Comparison of ENCODE assay signal across 22 cellular contexts in the genomic region with DNA sequence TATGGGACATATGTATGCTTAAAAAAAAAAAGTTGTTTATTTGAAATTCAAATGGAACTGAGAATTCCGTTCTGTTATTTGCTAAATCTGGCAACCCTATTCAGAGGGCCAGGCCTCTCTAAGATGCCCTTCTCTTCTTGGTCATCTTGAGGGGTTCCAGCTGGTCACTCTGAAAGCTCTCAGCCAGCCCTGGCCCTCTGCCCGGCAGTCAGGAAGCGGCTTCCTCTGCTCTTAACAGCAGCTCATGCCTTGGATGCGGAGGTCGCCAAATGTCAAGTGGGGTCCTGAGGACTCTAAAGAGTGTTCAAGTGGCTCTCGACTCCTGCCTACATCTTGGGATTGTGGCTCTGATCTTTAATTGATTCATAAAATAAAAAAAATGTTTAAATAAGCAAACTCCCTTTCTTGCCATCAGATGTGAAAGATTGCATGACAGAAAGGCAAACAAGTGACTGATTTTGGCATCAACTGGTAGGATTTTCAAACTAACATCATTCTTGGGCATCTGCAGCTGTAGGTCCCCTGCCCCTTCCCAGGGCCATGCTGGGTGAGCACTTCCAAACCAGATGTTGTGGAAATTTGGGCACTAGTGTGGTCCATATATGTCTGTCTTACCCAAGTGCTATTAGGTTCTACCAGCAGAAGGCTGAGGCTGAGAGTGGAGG.
DNase-seq lines count a peak whose midpoint lies in the region; ATAC-seq and TF ChIP-seq lines count a peak whose summit lies in the region.
"Had no signal": no experiment of that assay in that cellular context is flagged by ENCODE, and none has a peak within 500 bp of the region (broad histone marks: within the 10 kb centered on the region; RNA-seq: fewer than 3 reads in every experiment).

No MANE protein-coding gene starts in this region.

- no peaks in the 10 kb centered on the region for H3K27me3 ChIP-seq in lung (ENCODE audit: control insufficient read depth, insufficient read depth)
- H3K27me3 ChIP-seq: adrenal gland, breast epithelium had no signal

- peak; percentile 37 for DNase-seq in G401 (ENCODE audit: low spot score)
- peak; percentile 27 for DNase-seq in NCI-H1092 (lab: John Stamatoyannopoulos, UW)
- peak; percentile 21 for DNase-seq in fibroblast of gingiva (ENCODE audit: low read depth)
- peak; percentile 93 for DNase-seq in lung (ENCODE audit: low spot score)
- no peak for DNase-seq in HK-2 (ENCODE audit: unreplicated experiment)
- DNase-seq in foreskin melanocyte, result no peak
- DNase-seq: activated CD8-positive, alpha-beta T cell treated with anti-CD3 and anti-CD28 coated beads, Interleukin-2, amount 10 ng/mL, durations not matched to agents 7 days and 5 days; activated T-cell treated with anti-CD3 and anti-CD28 coated beads, Interleukin-2, amount 50 U/mL, for 1 hour; CD4-positive, alpha-beta T cell; H7; KBM-7; MV-4-11; NCI-H2081; NCI-H524 treated with DMSO at 0.1 percent for 48 hours; stimulated activated CD4-positive, alpha-beta T cell treated with anti-CD3 and anti-CD28 coated beads, Interleukin-2, amount 100 ng/mL, for 24 hours had no signal

- no peak overlapping the region for H3K4me3 ChIP-seq in lung
- H3K4me3 ChIP-seq: adrenal gland, breast epithelium, skin epidermis had no signal

- peaks cover 0 to 2% of the 10 kb centered on the region in 2 donors for H3K9me3 ChIP-seq in lung (ENCODE audit: control insufficient read depth in 2 of 2, insufficient read depth in 1 of 2, low read length in 1 of 2)
- H3K9me3 ChIP-seq: adrenal gland, breast epithelium had no signal

- ATAC-seq in lung (ENCODE audit: insufficient read depth, low FRiP score) (peak; percentile 11), HG03432 (IDR thresholded peaks at IDR 0.05; ENCODE audit: unreplicated experiment) (no peak), HG02798 (IDR thresholded peaks at IDR 0.05; ENCODE audit: poor library complexity, unreplicated experiment) (no peak)
- ATAC-seq: activated CD8-positive, alpha-beta T cell treated with anti-CD3 and anti-CD28 coated beads, Interleukin-2, amount 10 ng/mL, durations not matched to agents 7 days and 5 days; left colon; stimulated activated effector memory CD8-positive, alpha-beta T cell treated with anti-CD3 and anti-CD28 coated beads, Interleukin-12 subunit alpha, Interleukin-12 subunit beta, amount 100 ng/mL, for 72 hours had no signal

- no peaks in the 10 kb centered on the region for H3K36me3 ChIP-seq in lung (ENCODE audit: control insufficient read depth in 2 of 2, insufficient read depth in 2 of 2, low read length in 2 of 2)
- H3K36me3 ChIP-seq: adrenal gland, breast epithelium had no signal

- H3K27ac ChIP-seq in lung (ENCODE audit: low read depth in 1 of 2, low read length in 1 of 2), result no peak overlapping the region
- H3K27ac ChIP-seq: adrenal gland, breast epithelium, skin epidermis had no signal

- no peaks in the 10 kb centered on the region for H3K4me1 ChIP-seq in lung (ENCODE audit: control insufficient read depth in 2 of 2, insufficient read depth in 2 of 2, low read length in 2 of 2)
- H3K4me1 ChIP-seq: adrenal gland had no signal

- in situ Hi-C loops in G401 (cut with HindIII; ENCODE audit: low sequenced_read_pairs), result no loop called here

- no peak for TF ChIP-seq CTCF in lung (IDR thresholded peaks at IDR 0.05; ENCODE audit: control extremely low read depth, extremely low read depth)

- WGBS in lung, 2 donors, result 37 to 65% methylated on average over 6 of the region's 6 CpGs

Comparison
In these comparisons a context has a peak if more than half of its experiments do, and no peak if none do; other contexts are left out.
1. DNase-seq: peak in G401 (single experiment), NCI-H1092 (single experiment), fibroblast of gingiva (single experiment) and lung (single experiment); none in HK-2 (single experiment) and foreskin melanocyte (single experiment).